1 cellular context compared by ENCODE assay signal in the genomic region with DNA sequence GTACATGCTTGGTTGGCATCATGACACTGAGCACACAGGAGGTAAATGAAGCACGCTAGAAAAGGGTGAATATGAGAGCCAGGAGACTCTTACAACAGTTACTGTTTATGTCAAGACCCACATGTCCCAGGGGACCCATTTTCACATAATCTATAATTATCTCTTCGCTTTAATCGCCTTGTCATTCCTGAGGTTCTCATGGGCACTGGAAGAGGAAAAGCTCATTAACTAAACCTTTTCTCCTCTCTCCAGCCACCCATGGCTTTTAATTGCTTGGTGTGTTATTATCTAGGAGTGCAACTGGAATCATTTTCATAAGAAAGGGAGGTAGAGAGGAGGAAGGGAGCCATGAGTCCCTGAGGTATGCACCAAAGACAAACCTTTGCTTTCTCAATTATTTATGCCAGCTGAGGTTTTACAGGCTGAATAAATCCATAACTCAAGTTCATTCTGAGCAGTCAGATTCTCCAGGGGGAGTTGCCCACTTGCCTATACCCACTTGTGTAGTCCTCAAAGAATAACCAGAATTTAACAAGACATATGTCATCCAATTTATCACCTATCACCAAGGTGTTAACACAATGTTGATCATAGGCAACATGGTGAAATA.
TF ChIP-seq lines count a peak whose summit lies in the region.

No MANE protein-coding gene starts in this region.

TF ChIP-seq in HEK293, 187 proteins besides CTCF, POLR2A, EP300 and RAD21 (continued from another document):
- TF ChIP-seq, protein P1, sequence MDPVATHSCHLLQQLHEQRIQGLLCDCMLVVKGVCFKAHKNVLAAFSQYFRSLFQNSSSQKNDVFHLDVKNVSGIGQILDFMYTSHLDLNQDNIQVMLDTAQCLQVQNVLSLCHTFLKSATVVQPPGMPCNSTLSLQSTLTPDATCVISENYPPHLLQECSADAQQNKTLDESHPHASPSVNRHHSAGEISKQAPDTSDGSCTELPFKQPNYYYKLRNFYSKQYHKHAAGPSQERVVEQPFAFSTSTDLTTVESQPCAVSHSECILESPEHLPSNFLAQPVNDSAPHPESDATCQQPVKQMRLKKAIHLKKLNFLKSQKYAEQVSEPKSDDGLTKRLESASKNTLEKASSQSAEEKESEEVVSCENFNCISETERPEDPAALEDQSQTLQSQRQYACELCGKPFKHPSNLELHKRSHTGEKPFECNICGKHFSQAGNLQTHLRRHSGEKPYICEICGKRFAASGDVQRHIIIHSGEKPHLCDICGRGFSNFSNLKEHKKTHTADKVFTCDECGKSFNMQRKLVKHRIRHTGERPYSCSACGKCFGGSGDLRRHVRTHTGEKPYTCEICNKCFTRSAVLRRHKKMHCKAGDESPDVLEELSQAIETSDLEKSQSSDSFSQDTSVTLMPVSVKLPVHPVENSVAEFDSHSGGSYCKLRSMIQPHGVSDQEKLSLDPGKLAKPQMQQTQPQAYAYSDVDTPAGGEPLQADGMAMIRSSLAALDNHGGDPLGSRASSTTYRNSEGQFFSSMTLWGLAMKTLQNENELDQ (tag by site-specific recombination; IDR thresholded peaks at IDR 0.05; ENCODE audit: low read depth), result no peak
- TF ChIP-seq ZSCAN23 (tag by site-specific recombination; IDR thresholded peaks at IDR 0.05) (peak; percentile 82; the same call in 1 of the 2 replicates), ZNF514 (tag by site-specific recombination; IDR thresholded peaks at IDR 0.05) (no peak), ZNF354C (tag by site-specific recombination; IDR thresholded peaks at IDR 0.05; ENCODE audit: borderline replicate concordance, low read depth) (no peak), ZNF239 (tag by site-specific recombination; IDR thresholded peaks at IDR 0.05) (no peak), ZNF624 (tag by site-specific recombination; IDR thresholded peaks at IDR 0.05) (no peak), GFI1B (tag by site-specific recombination; IDR thresholded peaks at IDR 0.05) (peak; percentile 82), ZNF610 (tag by site-specific recombination; IDR thresholded peaks at IDR 0.05; ENCODE audit: borderline replicate concordance) (peak; percentile 72; the same call in 1 of the 2 replicates), SCRT2 (tag by site-specific recombination; IDR thresholded peaks at IDR 0.05) (peak; percentile 58), GLIS2 (tag by site-specific recombination; IDR thresholded peaks at IDR 0.05) (no peak), ZNF843 (tag by site-specific recombination; IDR thresholded peaks at IDR 0.05) (peak; percentile 95), ZNF274 (IDR thresholded peaks at IDR 0.05; ENCODE audit: low read length) (no peak), ZNF274 (tag by site-specific recombination; IDR thresholded peaks at IDR 0.05; ENCODE audit: borderline replicate concordance) (no peak), HOXA7 (CRISPR knock-in tag; IDR thresholded peaks at IDR 0.05; ENCODE audit: borderline replicate concordance) (no peak), ZSCAN16 (tag by site-specific recombination; IDR thresholded peaks at IDR 0.05) (no peak), ZNF433 (tag by site-specific recombination; IDR thresholded peaks at IDR 0.05; ENCODE audit: low read depth) (no peak), ZNF658 (tag by site-specific recombination; IDR thresholded peaks at IDR 0.05) (no peak)
- TF ChIP-seq, protein P2, sequence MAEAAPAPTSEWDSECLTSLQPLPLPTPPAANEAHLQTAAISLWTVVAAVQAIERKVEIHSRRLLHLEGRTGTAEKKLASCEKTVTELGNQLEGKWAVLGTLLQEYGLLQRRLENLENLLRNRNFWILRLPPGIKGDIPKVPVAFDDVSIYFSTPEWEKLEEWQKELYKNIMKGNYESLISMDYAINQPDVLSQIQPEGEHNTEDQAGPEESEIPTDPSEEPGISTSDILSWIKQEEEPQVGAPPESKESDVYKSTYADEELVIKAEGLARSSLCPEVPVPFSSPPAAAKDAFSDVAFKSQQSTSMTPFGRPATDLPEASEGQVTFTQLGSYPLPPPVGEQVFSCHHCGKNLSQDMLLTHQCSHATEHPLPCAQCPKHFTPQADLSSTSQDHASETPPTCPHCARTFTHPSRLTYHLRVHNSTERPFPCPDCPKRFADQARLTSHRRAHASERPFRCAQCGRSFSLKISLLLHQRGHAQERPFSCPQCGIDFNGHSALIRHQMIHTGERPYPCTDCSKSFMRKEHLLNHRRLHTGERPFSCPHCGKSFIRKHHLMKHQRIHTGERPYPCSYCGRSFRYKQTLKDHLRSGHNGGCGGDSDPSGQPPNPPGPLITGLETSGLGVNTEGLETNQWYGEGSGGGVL (tag by site-specific recombination; IDR thresholded peaks at IDR 0.05), result no peak
- TF ChIP-seq, protein P3, sequence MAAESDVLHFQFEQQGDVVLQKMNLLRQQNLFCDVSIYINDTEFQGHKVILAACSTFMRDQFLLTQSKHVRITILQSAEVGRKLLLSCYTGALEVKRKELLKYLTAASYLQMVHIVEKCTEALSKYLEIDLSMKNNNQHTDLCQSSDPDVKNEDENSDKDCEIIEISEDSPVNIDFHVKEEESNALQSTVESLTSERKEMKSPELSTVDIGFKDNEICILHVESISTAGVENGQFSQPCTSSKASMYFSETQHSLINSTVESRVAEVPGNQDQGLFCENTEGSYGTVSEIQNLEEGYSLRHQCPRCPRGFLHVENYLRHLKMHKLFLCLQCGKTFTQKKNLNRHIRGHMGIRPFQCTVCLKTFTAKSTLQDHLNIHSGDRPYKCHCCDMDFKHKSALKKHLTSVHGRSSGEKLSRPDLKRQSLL (tag by site-specific recombination; IDR thresholded peaks at IDR 0.05), result no peak
- TF ChIP-seq, protein P4, sequence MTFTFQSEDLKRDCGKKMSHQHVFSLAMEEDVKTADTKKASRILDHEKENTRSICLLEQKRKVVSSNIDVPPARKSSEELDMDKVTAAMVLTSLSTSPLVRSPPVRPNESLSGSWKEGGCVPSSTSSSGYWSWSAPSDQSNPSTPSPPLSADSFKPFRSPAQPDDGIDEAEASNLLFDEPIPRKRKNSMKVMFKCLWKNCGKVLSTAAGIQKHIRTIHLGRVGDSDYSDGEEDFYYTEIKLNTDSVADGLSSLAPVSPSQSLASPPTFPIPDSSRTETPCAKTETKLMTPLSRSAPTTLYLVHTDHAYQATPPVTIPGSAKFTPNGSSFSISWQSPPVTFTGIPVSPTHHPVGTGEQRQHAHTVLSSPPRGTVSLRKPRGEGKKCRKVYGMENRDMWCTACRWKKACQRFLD (tag by site-specific recombination; IDR thresholded peaks at IDR 0.05), result no peak
